Comparison of ENCODE assay signal across 1 cellular context in genomic region chr15:66630801-66631351, GRCh38.
A peak's percentile ranks its signal among the peaks of the same experiment; 100 is the strongest.
TF ChIP-seq lines count a peak whose summit lies in the region.

No MANE protein-coding gene starts in this region.

TF ChIP-seq in K562, 482 proteins besides CTCF, POLR2A, EP300 and RAD21 (continued from another document and continues in another):
- TF ChIP-seq ZNF592 (IDR thresholded peaks at IDR 0.05) (peak; percentile 94), KDM4B (IDR thresholded peaks at IDR 0.05; ENCODE audit: borderline replicate concordance in 2 of 2, low read depth in 1 of 2) (peak in 1 of 2 experiments; percentile 65; a peak in 2 of 4 replicates), RCOR1 (IDR thresholded peaks at IDR 0.05; ENCODE audit: borderline replicate concordance in 1 of 2, low read depth in 2 of 2, low read length in 2 of 2) (peak in 1 of 2 experiments; percentile 81; a peak in 2 of 4 replicates), ZNF780A (CRISPR knock-in tag; IDR thresholded peaks at IDR 0.05) (no peak), ZBED1 (IDR thresholded peaks at IDR 0.05) (peak; percentile 100), CHD7 (IDR thresholded peaks at IDR 0.05; ENCODE audit: low read depth, low read length) (no peak), ETV6 (IDR thresholded peaks at IDR 0.05; ENCODE audit: borderline replicate concordance in 1 of 2, low read depth in 2 of 2, low read length in 1 of 2) (peak in 1 of 2 experiments; percentile 29; a peak in 1 of 4 replicates), ETV6 (CRISPR knock-in tag; IDR thresholded peaks at IDR 0.05; ENCODE audit: borderline replicate concordance) (no peak), ZEB2 (IDR thresholded peaks at IDR 0.05) (peak; percentile 78), ETS1 (conservative IDR thresholded peaks at IDR 0.05; ENCODE audit: control insufficient read depth, low read depth, low read length) (peak; percentile 60; the same call in 1 of the 2 replicates), SMARCC2 (IDR thresholded peaks at IDR 0.05; ENCODE audit: low read depth) (peak; percentile 78), ATF6 (CRISPR knock-in tag; IDR thresholded peaks at IDR 0.05) (no peak), SMAD2 (IDR thresholded peaks at IDR 0.05; ENCODE audit: low read depth, low read length) (no peak), HLTF (IDR thresholded peaks at IDR 0.05) (no peak), HNRNPLL (IDR thresholded peaks at IDR 0.05; ENCODE audit: low read depth, low read length, poor library complexity, severe bottlenecking) (no peak), TAF1 (IDR thresholded peaks at IDR 0.05; ENCODE audit: control insufficient read depth, extremely low read depth, insufficient read depth, low read length, severe bottlenecking) (peak; percentile 9), ETV5 (CRISPR knock-in tag; IDR thresholded peaks at IDR 0.05; ENCODE audit: low read depth) (peak; percentile 72), UBTF (IDR thresholded peaks at IDR 0.05; ENCODE audit: borderline replicate concordance in 1 of 2, low read depth in 2 of 2, low read length in 2 of 2) (peak; percentile 93 to 96), KLF16 (IDR thresholded peaks at IDR 0.05) (peak; percentile 93), ZNF197 (CRISPR knock-in tag; IDR thresholded peaks at IDR 0.05; ENCODE audit: low read depth) (no peak), PTRF (tag; IDR thresholded peaks at IDR 0.05) (no peak), MEF2A (IDR thresholded peaks at IDR 0.05; ENCODE audit: control insufficient read depth, low read depth, low read length) (no peak), POLR2G (IDR thresholded peaks at IDR 0.05; ENCODE audit: low read depth, low read length) (peak; percentile 43; the same call in 1 of the 2 replicates), SMAD1 (IDR thresholded peaks at IDR 0.05; ENCODE audit: low read depth, low read length, partially characterized antibody) (no peak), NCOA1 (IDR thresholded peaks at IDR 0.05; ENCODE audit: low read depth) (peak; percentile 70), TCF3 (CRISPR knock-in tag; IDR thresholded peaks at IDR 0.05) (peak; percentile 93), TRIM24 (IDR thresholded peaks at IDR 0.05) (peak; percentile 47 to 58; a peak in 2 of 4 replicates), ZBTB11 (CRISPR knock-in tag; IDR thresholded peaks at IDR 0.05) (peak in 1 of 3 experiments; percentile 30; a peak in 1 of 6 replicates)
